ENCODE assay signal across 14 cellular contexts in the genomic region with DNA sequence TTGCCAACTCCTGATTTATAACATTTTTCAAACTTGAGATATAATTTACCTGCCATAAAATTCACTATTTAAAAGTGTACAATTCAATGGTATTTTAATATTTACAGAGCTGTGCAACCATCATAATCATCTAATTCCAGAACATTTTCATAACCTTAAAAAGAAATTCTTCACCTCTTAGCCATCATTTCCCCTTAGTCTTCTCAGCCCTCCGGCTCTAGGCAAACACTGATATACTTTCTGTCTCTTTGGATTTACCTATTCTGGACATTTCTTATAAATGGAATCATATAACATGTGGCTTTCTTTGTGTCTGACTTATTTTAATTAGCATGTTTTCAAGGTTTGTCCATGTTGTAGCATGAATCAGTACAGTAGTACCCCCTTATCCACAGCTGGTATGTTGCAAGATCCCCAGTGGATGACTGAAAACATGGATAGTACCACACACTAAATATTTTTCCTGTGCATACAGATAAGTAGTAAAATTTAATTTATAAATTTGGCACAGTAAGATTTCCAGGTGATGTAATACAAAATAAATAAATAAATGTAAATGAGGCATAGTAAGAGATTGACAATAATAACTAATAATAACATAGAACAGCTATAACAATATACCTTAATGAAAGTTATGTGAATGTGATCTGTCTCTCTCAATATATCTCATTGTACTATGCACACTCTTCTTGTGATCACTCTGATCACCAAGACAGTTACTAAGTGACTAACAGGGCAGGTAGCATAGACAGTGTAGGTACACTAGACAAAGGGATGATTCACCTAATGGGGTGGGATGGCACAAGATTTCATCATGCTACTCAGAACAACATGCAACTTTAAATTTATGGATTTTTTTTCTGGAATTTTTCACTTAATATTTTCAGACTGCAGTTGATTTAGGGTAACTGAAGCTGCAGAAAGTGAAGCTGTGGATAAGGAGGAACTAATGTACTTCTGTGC.
DNase-seq lines count a peak whose midpoint lies in the region; ATAC-seq and TF ChIP-seq lines count a peak whose summit lies in the region.
"Had no signal": no experiment of that assay in that cellular context is flagged by ENCODE, and none has a peak within 500 bp of the region (broad histone marks: within the 10 kb centered on the region; RNA-seq: fewer than 3 reads in every experiment).

No MANE protein-coding gene starts in this region.

- H3K4me1 Mint-ChIP-seq in T-helper 2 cell treated with Interferon-gamma antibody and Interleukin-4, amounts not matched to agents 5 μg/mL and 100 μg/mL, for 36 hours (ENCODE audit: low read depth) = no peaks in the 10 kb centered on the region

- BruUV-seq in HCT116 (replicated peaks; lab: Mats Ljungman, UMichigan) = TSS peak; percentile 98

- RAD21 ChIA-PET in HCT116 (lab: Charles Lee; ENCODE audit: low non-redundant PET in 1 of 2, low total read pairs in 2 of 2, uncharacterized antibody in 2 of 2, unreplicated experiment in 2 of 2) = no interaction called here

- no peak overlapping the region for H3K4me3 Mint-ChIP-seq in T-helper 2 cell treated with Interferon-gamma antibody and Interleukin-4, amounts not matched to agents 5 μg/mL and 100 μg/mL, for 36 hours

- H3K27ac Mint-ChIP-seq in T-helper 2 cell treated with Interferon-gamma antibody and Interleukin-4, amounts not matched to agents 5 μg/mL and 100 μg/mL, for 36 hours = no peak overlapping the region

- H2AFZ ChIP-seq in HCT116 (ENCODE audit: low read depth, low read length, poor library complexity, severe bottlenecking) = no peak overlapping the region

- H4K20me1 ChIP-seq in HCT116 (ENCODE audit: insufficient read depth) = no peaks in the 10 kb centered on the region
- H4K20me1 ChIP-seq: BLaER1 treated with 17β-estradiol and CSF1 and Interleukin-3, amounts not matched to agents 10 nM and 100 nM had no signal

- H3K9me2 ChIP-seq in HCT116 (ENCODE audit: insufficient read depth) = no peaks in the 10 kb centered on the region

- no peaks in the 10 kb centered on the region for H3K79me2 ChIP-seq in HCT116 (ENCODE audit: insufficient read depth, low read length)

- no peaks in the 10 kb centered on the region for H3K9me3 Mint-ChIP-seq in T-helper 2 cell treated with Interferon-gamma antibody and Interleukin-4, amounts not matched to agents 5 μg/mL and 100 μg/mL, for 36 hours

- intact Hi-C loops in HCT116 (cut with micrococcal nuclease) = no loop called here

- DNase-seq in AG09309 (ENCODE audit: low read depth) (peak; percentile 4), HCT116 (ENCODE audit: low read depth, low spot score) (peak; percentile 62), glomerular visceral epithelial cell (ENCODE audit: extremely low spot score) (peak; percentile 18), GM10266 (ENCODE audit: extremely low spot score) (no peak), C1 segment of cervical spinal cord (lab: John Stamatoyannopoulos, UW) (no peak)
- DNase-seq in T-helper 2 cell treated with Interferon-gamma antibody and Interleukin-4, amounts not matched to agents 5 μg/mL and 100 μg/mL, for 36 hours (ENCODE audit: low spot score) = no peak
- DNase-seq: left lung, NCI-H2081 treated with DMSO at 0.1 percent for 48 hours, NCI-H82, SHP77 treated with DMSO at 0.1 percent for 48 hours had no signal

- H3K27ac ChIP-seq in HCT116 (ENCODE audit: low read depth, low read length) (no peak overlapping the region), VCaP (peak overlapping the region; percentile 31; the same call in 1 of the 2 replicates)
- H3K27ac ChIP-seq: BLaER1 treated with 17β-estradiol and CSF1 and Interleukin-3, amounts not matched to agents 10 nM and 100 nM; left lung; prostate gland had no signal

- no peaks in the 10 kb centered on the region for H3K27me3 Mint-ChIP-seq in T-helper 2 cell treated with Interferon-gamma antibody and Interleukin-4, amounts not matched to agents 5 μg/mL and 100 μg/mL, for 36 hours (ENCODE audit: low read depth)

- H3K27me3 ChIP-seq in HCT116 (ENCODE audit: insufficient read depth, low read length) = no peaks in the 10 kb centered on the region
- H3K27me3 ChIP-seq: BLaER1 treated with 17β-estradiol and CSF1 and Interleukin-3, amounts not matched to agents 10 nM and 100 nM; left lung had no signal

- H3K9me3 ChIP-seq in HCT116 (ENCODE audit: control insufficient read depth in 1 of 2, insufficient read depth in 1 of 2, low read depth in 1 of 2, low read length in 2 of 2) = no peaks in the 10 kb centered on the region
- H3K9me3 ChIP-seq: BLaER1 treated with 17β-estradiol and CSF1 and Interleukin-3, amounts not matched to agents 10 nM and 100 nM; left lung; prostate gland had no signal

- no peak overlapping the region for H3K9ac ChIP-seq in HCT116 (ENCODE audit: low read length)
- H3K9ac ChIP-seq: BLaER1 treated with 17β-estradiol and CSF1 and Interleukin-3, amounts not matched to agents 10 nM and 100 nM had no signal

- POLR2A ChIA-PET in HCT116 (lab: Charles Lee) = no interaction called here

- H3K4me3 ChIP-seq in AG09309 (ENCODE audit: control insufficient read depth, low read depth, low read length) (no peak overlapping the region), HCT116 (replicated peaks in 1 of 2; ENCODE audit: low read depth in 1 of 2, low read length in 2 of 2) (no peak overlapping the region)
- H3K4me3 ChIP-seq: BLaER1 treated with 17β-estradiol and CSF1 and Interleukin-3, amounts not matched to agents 10 nM and 100 nM; left lung; prostate gland had no signal

- H3K4me2 ChIP-seq in HCT116 (ENCODE audit: low read length) = no peak overlapping the region
- H3K4me2 ChIP-seq: BLaER1 treated with 17β-estradiol and CSF1 and Interleukin-3, amounts not matched to agents 10 nM and 100 nM had no signal

- no peak for TF ChIP-seq CTCF in AG09309 (IDR thresholded peaks at IDR 0.05; ENCODE audit: control insufficient read depth, insufficient read depth, low read depth, low read length, missing control alignments)
- no peak for TF ChIP-seq CTCF in HCT116 (IDR thresholded peaks at IDR 0.05 in 2 of 3, conservative IDR thresholded peaks at IDR 0.05 in 1 of 3; ENCODE audit: borderline replicate concordance in 1 of 3, insufficient read depth in 1 of 3, low read depth in 2 of 3, low read length in 2 of 3)
- TF ChIP-seq CTCF in VCaP (conservative IDR thresholded peaks at IDR 0.05) = no peak
- TF ChIP-seq CTCF in GM10266 (IDR thresholded peaks at IDR 0.05; ENCODE audit: control insufficient read depth, insufficient read depth, low read depth, missing control alignments) = no peak

- no peak for TF ChIP-seq POLR2A in HCT116 (IDR thresholded peaks at IDR 0.05; ENCODE audit: borderline replicate concordance, extremely low read depth, insufficient read depth, insufficient read length)

- H3K36me3 ChIP-seq in HCT116 (ENCODE audit: control insufficient read depth in 1 of 2, insufficient read depth in 2 of 2, low read length in 2 of 2) = peaks cover 0 to 3% of the 10 kb centered on the region in 2 experiments; a peak in 1 of 4 replicates
- H3K36me3 ChIP-seq: prostate gland had no signal

- CTCF ChIA-PET in HCT116 (lab: Charles Lee) = no interaction called here

- ATAC-seq in HCT116 (no peak; the same call in 1 of the 2 replicates), GM18870 (IDR thresholded peaks at IDR 0.05; ENCODE audit: unreplicated experiment) (no peak)
- ATAC-seq: left lung had no signal

- no peaks in the 10 kb centered on the region for H3K4me1 ChIP-seq in HCT116 (ENCODE audit: control insufficient read depth in 1 of 2, insufficient read depth in 2 of 2, low read length in 2 of 2)
- H3K4me1 ChIP-seq: BLaER1 treated with 17β-estradiol and CSF1 and Interleukin-3, amounts not matched to agents 10 nM and 100 nM; left lung had no signal

- no peak for TF ChIP-seq RAD21 in HCT116 (IDR thresholded peaks at IDR 0.05; ENCODE audit: low read depth)

- H3K36me3 Mint-ChIP-seq in T-helper 2 cell treated with Interferon-gamma antibody and Interleukin-4, amounts not matched to agents 5 μg/mL and 100 μg/mL, for 36 hours (ENCODE audit: low read depth) = peaks cover 29% of the 10 kb centered on the region

TF ChIP-seq in HCT116, 20 proteins besides CTCF, POLR2A, EP300 and RAD21 (continues in another document):
- TF ChIP-seq TCF7L2 (IDR thresholded peaks at IDR 0.05; ENCODE audit: borderline replicate concordance, extremely low read depth, insufficient read depth, insufficient read length) (no peak), ZFX (IDR thresholded peaks at IDR 0.05) (no peak), MAX (IDR thresholded peaks at IDR 0.05) (peak; percentile 34; the same call in 1 of the 2 replicates), EZH2 (IDR thresholded peaks at IDR 0.05) (no peak), YY1 (IDR thresholded peaks at IDR 0.05; ENCODE audit: extremely low read depth, insufficient replicate concordance, low read depth, low read length) (no peak), FOSL1 (IDR thresholded peaks at IDR 0.05; ENCODE audit: low read depth) (peak; percentile 58), CBX3 (IDR thresholded peaks at IDR 0.05; ENCODE audit: low read depth) (peak; percentile 14; the same call in 1 of the 2 replicates), JUND (IDR thresholded peaks at IDR 0.05) (peak; percentile 59; the same call in 1 of the 2 replicates), SIN3A (IDR thresholded peaks at IDR 0.05; ENCODE audit: low read depth) (no peak)

Comparison
In these comparisons a context has a peak if more than half of its experiments do, and no peak if none do; other contexts are left out.
1. DNase-seq: peak in AG09309 (single experiment), HCT116 (single experiment) and glomerular visceral epithelial cell (single experiment); none in T-helper 2 cell treated with Interferon-gamma antibody and Interleukin-4, amounts not matched to agents 5 μg/mL and 100 μg/mL, for 36 hours (single experiment), GM10266 (single experiment) and C1 segment of cervical spinal cord (0 of 14).